In genomic region chr18:49486959-49487710, GRCh38 we compare ENCODE assay signal across 1 cellular context.
TF ChIP-seq lines count a peak whose summit lies in the region.

TSS of gene C18orf32 (minus strand) at chr18:49487234. CDS start at chr18:49483748, 3,486 bp downstream.

TF ChIP-seq in K562, 482 proteins besides CTCF, POLR2A, EP300 and RAD21 (continued from another document and continues in another):
- TF ChIP-seq IRF1 (CRISPR knock-in tag; IDR thresholded peaks at IDR 0.05; ENCODE audit: borderline replicate concordance) = no peak
- peak in 1 of 2 experiments; percentile 70; a peak in 1 of 4 replicates for TF ChIP-seq UBTF (IDR thresholded peaks at IDR 0.05; ENCODE audit: borderline replicate concordance in 1 of 2, low read depth in 2 of 2, low read length in 2 of 2)
- 0 out of 2 replicates have a peak, but pooled peaks have one; percentile 3 for TF ChIP-seq PKNOX1 (IDR thresholded peaks at IDR 0.05)
- TF ChIP-seq CREB3 (tag; conservative IDR thresholded peaks at IDR 0.05; ENCODE audit: low read depth) = no peak
- no peak; the same call in 1 of the 2 replicates for TF ChIP-seq AFF4 (CRISPR knock-in tag; IDR thresholded peaks at IDR 0.05)
- TF ChIP-seq FIP1L1 (IDR thresholded peaks at IDR 0.05; ENCODE audit: low read depth, low read length, poor library complexity, severe bottlenecking) = peak; percentile 92
- TF ChIP-seq CHD1 (IDR thresholded peaks at IDR 0.05; ENCODE audit: low read length) = no peak
- TF ChIP-seq RFX7 (CRISPR knock-in tag; IDR thresholded peaks at IDR 0.05) = peak; percentile 50; the same call in 1 of the 2 replicates
- TF ChIP-seq ZFX (CRISPR knock-in tag; IDR thresholded peaks at IDR 0.05) = peak; percentile 83
- peak; percentile 64 for TF ChIP-seq TBP (optimal IDR thresholded peaks at IDR 0.05; ENCODE audit: low read depth, low read length)
- peak; percentile 82 for TF ChIP-seq POLR2AphosphoS5 (IDR thresholded peaks at IDR 0.05; ENCODE audit: control insufficient read depth, insufficient read depth, low read depth, low read length)
- TF ChIP-seq E2F6 (IDR thresholded peaks at IDR 0.05; ENCODE audit: borderline replicate concordance in 1 of 2, extremely low read depth in 1 of 2, insufficient read depth in 1 of 2, insufficient read length in 1 of 2, low read depth in 1 of 2, low read length in 1 of 2, poor library complexity in 1 of 2, severe bottlenecking in 1 of 2) = peak; percentile 50 to 63
- peak; percentile 69 to 79; a peak in 1 of 4 replicates for TF ChIP-seq SIN3A (IDR thresholded peaks at IDR 0.05; ENCODE audit: borderline replicate concordance in 2 of 2, control insufficient read depth in 1 of 2, low read depth in 2 of 2, low read length in 2 of 2)
- no peak for TF ChIP-seq HDAC8 (tag; IDR thresholded peaks at IDR 0.05)
- TF ChIP-seq EGR1 (conservative IDR thresholded peaks at IDR 0.05) = peak; percentile 54; the same call in 1 of the 2 replicates
- TF ChIP-seq LCOR (CRISPR knock-in tag; IDR thresholded peaks at IDR 0.05) = no peak; the same call in 1 of the 2 replicates
- no peak for TF ChIP-seq LARP7 (IDR thresholded peaks at IDR 0.05)
- TF ChIP-seq NR2F6 (CRISPR knock-in tag; IDR thresholded peaks at IDR 0.05) = no peak
- no peak for TF ChIP-seq FOS (IDR thresholded peaks at IDR 0.05; ENCODE audit: extremely low read depth, insufficient read length)
- TF ChIP-seq CBFB (CRISPR knock-in tag; IDR thresholded peaks at IDR 0.05) = 0 out of 2 replicates have a peak, but pooled peaks have one; percentile 35
- TF ChIP-seq ZNF77 (CRISPR knock-in tag; IDR thresholded peaks at IDR 0.05) = peak; percentile 56; the same call in 1 of the 2 replicates
- TF ChIP-seq HDGF (IDR thresholded peaks at IDR 0.05) = no peak
- TF ChIP-seq SMARCC2 (IDR thresholded peaks at IDR 0.05; ENCODE audit: low read depth) = no peak
- TF ChIP-seq KLF1 (tag; IDR thresholded peaks at IDR 0.05) = no peak
- TF ChIP-seq ZBTB2 (IDR thresholded peaks at IDR 0.05) = peak; percentile 94
- no peak for TF ChIP-seq ZKSCAN3 (CRISPR knock-in tag; IDR thresholded peaks at IDR 0.05)
- TF ChIP-seq CTCFL (IDR thresholded peaks at IDR 0.05; ENCODE audit: borderline replicate concordance, insufficient read depth, low read depth, low read length, poor library complexity, severe bottlenecking) = no peak
- TF ChIP-seq PHF20 (IDR thresholded peaks at IDR 0.05; ENCODE audit: partially characterized antibody) = peak; percentile 68
- no peak for TF ChIP-seq PHB (CRISPR knock-in tag; IDR thresholded peaks at IDR 0.05)
- TF ChIP-seq TFE3 (CRISPR knock-in tag; IDR thresholded peaks at IDR 0.05) = no peak
- TF ChIP-seq SAFB (IDR thresholded peaks at IDR 0.05; ENCODE audit: borderline replicate concordance, low read depth, low read length) = peak; percentile 60; the same call in 1 of the 2 replicates
- TF ChIP-seq ELF2 (CRISPR knock-in tag; IDR thresholded peaks at IDR 0.05) = peak; percentile 82
- TF ChIP-seq DMBX1 (CRISPR knock-in tag; IDR thresholded peaks at IDR 0.05; ENCODE audit: borderline replicate concordance) = no peak
- peak; percentile 91 for TF ChIP-seq CREM (IDR thresholded peaks at IDR 0.05; ENCODE audit: low read depth)
- no peak for TF ChIP-seq RERE (CRISPR knock-in tag; IDR thresholded peaks at IDR 0.05; ENCODE audit: borderline replicate concordance)
- peak in 1 of 2 experiments; percentile 39; a peak in 2 of 4 replicates for TF ChIP-seq FOXK2 (conservative IDR thresholded peaks at IDR 0.05 in 1 of 2, IDR thresholded peaks at IDR 0.05 in 1 of 2; ENCODE audit: low read depth in 2 of 2)
- TF ChIP-seq SOX6 (IDR thresholded peaks at IDR 0.05) = 0 out of 2 replicates have a peak, but pooled peaks have one; percentile 34
- no peak for TF ChIP-seq NR1H2 (CRISPR knock-in tag; IDR thresholded peaks at IDR 0.05)
